ENCODE assay signal across 1 cellular context in the genomic region with DNA sequence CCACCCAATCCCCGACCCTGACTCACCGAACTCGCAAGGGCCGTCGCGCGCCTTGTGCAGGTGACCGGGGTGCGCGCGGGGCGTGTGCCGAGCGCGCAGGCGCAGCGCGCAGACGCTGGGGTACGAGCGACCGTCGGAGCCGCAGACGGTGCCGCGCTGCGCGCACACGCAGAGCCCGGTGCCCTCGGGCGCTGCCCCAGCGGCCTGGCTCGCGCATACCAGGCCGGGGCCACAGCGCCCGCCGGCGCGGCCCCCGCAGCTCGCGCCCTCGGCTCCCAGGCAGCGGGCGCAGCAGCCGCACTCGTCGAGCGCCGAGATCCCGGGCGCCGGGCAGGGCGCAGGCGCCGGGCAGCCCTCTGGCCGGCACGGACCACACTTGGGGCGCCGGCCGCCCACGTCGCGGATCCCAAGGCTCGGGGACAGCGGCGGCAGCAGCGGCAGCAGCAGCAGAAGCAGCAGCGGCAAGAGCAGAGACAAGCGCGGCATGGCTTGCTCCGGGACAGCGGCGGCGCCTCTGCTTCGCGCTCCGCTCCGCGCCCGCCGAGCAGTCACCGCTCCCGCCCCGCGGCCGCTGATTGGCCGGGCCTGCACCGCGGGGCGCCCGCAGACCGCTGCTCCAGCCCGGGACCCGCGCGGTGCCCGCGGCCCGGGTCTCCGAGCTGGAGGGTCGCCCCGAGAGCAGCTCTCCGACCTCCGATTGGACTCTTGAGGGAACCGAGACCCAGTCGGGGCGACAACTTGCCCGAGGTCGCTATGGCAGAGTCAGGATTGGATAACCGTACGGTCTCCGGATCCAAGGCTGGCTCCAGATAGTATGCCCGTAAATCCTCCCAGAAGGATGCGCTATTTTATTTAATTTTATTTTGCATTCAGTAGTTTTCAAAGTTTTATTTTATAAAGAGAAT.
A peak's percentile ranks its signal among the peaks of the same experiment; 100 is the strongest.
TF ChIP-seq lines count a peak whose summit lies in the region.

A gene with protein sequence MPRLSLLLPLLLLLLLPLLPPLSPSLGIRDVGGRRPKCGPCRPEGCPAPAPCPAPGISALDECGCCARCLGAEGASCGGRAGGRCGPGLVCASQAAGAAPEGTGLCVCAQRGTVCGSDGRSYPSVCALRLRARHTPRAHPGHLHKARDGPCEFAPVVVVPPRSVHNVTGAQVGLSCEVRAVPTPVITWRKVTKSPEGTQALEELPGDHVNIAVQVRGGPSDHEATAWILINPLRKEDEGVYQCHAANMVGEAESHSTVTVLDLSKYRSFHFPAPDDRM (minus strand): TSS at position 516 of the 905 bp plus-strand sequence. CDS start 30 bp downstream, at position 486.

TF ChIP-seq in neural cell, 6 proteins besides CTCF, POLR2A, EP300 and RAD21 (continued from another document):
- TF ChIP-seq, protein P1, sequence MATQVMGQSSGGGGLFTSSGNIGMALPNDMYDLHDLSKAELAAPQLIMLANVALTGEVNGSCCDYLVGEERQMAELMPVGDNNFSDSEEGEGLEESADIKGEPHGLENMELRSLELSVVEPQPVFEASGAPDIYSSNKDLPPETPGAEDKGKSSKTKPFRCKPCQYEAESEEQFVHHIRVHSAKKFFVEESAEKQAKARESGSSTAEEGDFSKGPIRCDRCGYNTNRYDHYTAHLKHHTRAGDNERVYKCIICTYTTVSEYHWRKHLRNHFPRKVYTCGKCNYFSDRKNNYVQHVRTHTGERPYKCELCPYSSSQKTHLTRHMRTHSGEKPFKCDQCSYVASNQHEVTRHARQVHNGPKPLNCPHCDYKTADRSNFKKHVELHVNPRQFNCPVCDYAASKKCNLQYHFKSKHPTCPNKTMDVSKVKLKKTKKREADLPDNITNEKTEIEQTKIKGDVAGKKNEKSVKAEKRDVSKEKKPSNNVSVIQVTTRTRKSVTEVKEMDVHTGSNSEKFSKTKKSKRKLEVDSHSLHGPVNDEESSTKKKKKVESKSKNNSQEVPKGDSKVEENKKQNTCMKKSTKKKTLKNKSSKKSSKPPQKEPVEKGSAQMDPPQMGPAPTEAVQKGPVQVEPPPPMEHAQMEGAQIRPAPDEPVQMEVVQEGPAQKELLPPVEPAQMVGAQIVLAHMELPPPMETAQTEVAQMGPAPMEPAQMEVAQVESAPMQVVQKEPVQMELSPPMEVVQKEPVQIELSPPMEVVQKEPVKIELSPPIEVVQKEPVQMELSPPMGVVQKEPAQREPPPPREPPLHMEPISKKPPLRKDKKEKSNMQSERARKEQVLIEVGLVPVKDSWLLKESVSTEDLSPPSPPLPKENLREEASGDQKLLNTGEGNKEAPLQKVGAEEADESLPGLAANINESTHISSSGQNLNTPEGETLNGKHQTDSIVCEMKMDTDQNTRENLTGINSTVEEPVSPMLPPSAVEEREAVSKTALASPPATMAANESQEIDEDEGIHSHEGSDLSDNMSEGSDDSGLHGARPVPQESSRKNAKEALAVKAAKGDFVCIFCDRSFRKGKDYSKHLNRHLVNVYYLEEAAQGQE (IDR thresholded peaks at IDR 0.05; ENCODE audit: borderline replicate concordance), result no peak
- TF ChIP-seq MXI1 (conservative IDR thresholded peaks at IDR 0.05; ENCODE audit: poor library complexity, severe bottlenecking) (peak; percentile 86), EZH2 (IDR thresholded peaks at IDR 0.05; ENCODE audit: borderline replicate concordance, insufficient read depth, low read length, poor library complexity, severe bottlenecking) (no peak), TAF1 (IDR thresholded peaks at IDR 0.05; ENCODE audit: low read depth) (peak; percentile 73)
TF ChIP-seq in neural cell: peak in this region for 3.
